Comparison of ENCODE assay signal across 8 cellular contexts in genomic region chr5:141001466-141001853, GRCh38. TPM values are rescaled to one million over a fixed set of nuclear protein-coding genes. Genes with fewer than 3 reads are reported as not detected.
A peak's percentile ranks its signal among the peaks of the same experiment; 100 is the strongest.
DNase-seq lines count a peak whose midpoint lies in the region; ATAC-seq, FAIRE-seq and TF ChIP-seq lines count a peak whose summit lies in the region.

No MANE protein-coding gene starts in this region.

- H3K36me3 ChIP-seq in endothelial cell of umbilical vein (ENCODE audit: control insufficient read depth in 2 of 2, extremely low read depth in 1 of 2, insufficient read depth in 2 of 2, low read length in 2 of 2): no peaks in the 10 kb centered on the region
- H3K36me3 ChIP-seq in pancreas: no peaks in the 10 kb centered on the region

- DNase-seq in NCI-H748 (lab: John Stamatoyannopoulos, UW; ENCODE audit: unreplicated experiment) (peak; percentile 82), endothelial cell of umbilical vein (ENCODE audit: low read depth, low spot score) (no peak), pancreas (peak in 2 of 6 donors; percentile 9 to 16), cerebellar nuclear complex (lab: John Stamatoyannopoulos, UW) (no peak)
- DNase-seq in activated CD8-positive, alpha-beta memory T cell treated with anti-CD3 and anti-CD28 coated beads, Interleukin-2, amount 50 U/mL, for 48 hours: no peak

- no peak for TF ChIP-seq CTCF in endothelial cell of umbilical vein (IDR thresholded peaks at IDR 0.05; ENCODE audit: extremely low read depth in 1 of 2, insufficient read depth in 1 of 2, low read depth in 1 of 2, low read length in 2 of 2)
- no peak for TF ChIP-seq CTCF in pancreas (IDR thresholded peaks at IDR 0.05)

- no TSS peak for BruUV-seq in endothelial cell of umbilical vein (replicated peaks; lab: Mats Ljungman, UMichigan)

- FAIRE-seq in G401.6 (lab: Jason Lieb, UNC): peak; percentile 88
- FAIRE-seq in endothelial cell of umbilical vein (lab: Jason Lieb, UNC): no peak
- no peak for FAIRE-seq in pancreas (lab: Jason Lieb, UNC)

- H3K27ac ChIP-seq in endothelial cell of umbilical vein (ENCODE audit: insufficient read depth, low read depth, low read length) (no peak overlapping the region), pancreas (no peak overlapping the region)

- POLR2A ChIA-PET in endothelial cell of umbilical vein (lab: Charles Lee): no interaction called here

- no peaks in the 10 kb centered on the region for H3K9me3 ChIP-seq in endothelial cell of umbilical vein (replicated peaks; ENCODE audit: control insufficient read depth, insufficient read depth, low read length)
- no peaks in the 10 kb centered on the region for H3K9me3 ChIP-seq in pancreas

- peak overlapping the region; percentile 54 for H3K4me2 ChIP-seq in endothelial cell of umbilical vein (ENCODE audit: insufficient read depth, low read length)

- no peaks in the 10 kb centered on the region for H3K27me3 ChIP-seq in endothelial cell of umbilical vein (ENCODE audit: control insufficient read depth in 2 of 2, insufficient read depth in 2 of 2, low read length in 2 of 2)
- H3K27me3 ChIP-seq in pancreas: no peaks in the 10 kb centered on the region

- no peak for TF ChIP-seq POLR2A in endothelial cell of umbilical vein (IDR thresholded peaks at IDR 0.05; ENCODE audit: low read depth, low read length)

- no peak overlapping the region for H3K9ac ChIP-seq in endothelial cell of umbilical vein (replicated peaks; ENCODE audit: extremely low read depth, insufficient read depth, low read length)

- H3K79me2 ChIP-seq in endothelial cell of umbilical vein (ENCODE audit: control insufficient read depth, insufficient read depth, low read length): no peaks in the 10 kb centered on the region

- H2AFZ ChIP-seq in endothelial cell of umbilical vein (ENCODE audit: low read depth, low read length): peak overlapping the region; percentile 52

- CTCF ChIA-PET in endothelial cell of umbilical vein (lab: Charles Lee): no interaction called here

- dilution Hi-C loops in endothelial cell of umbilical vein (cut with MboI; ENCODE audit: extremely low pct_ligation_motif_present, low sequenced_read_pairs): no loop called here

- H3K4me1 ChIP-seq in endothelial cell of umbilical vein (ENCODE audit: control insufficient read depth, extremely low read depth, insufficient read depth, low read length) (peaks cover 6% of the 10 kb centered on the region), pancreas (no peaks in the 10 kb centered on the region)

- WGBS in pancreas, 2 donors: 12 to 13% methylated on average over 9 of the region's 9 CpGs

- peak overlapping the region; percentile 6 to 31 (median 12) for H3K4me3 ChIP-seq in endothelial cell of umbilical vein (replicated peaks in 1 of 3; ENCODE audit: insufficient read depth in 1 of 3, low read depth in 1 of 3, low read length in 3 of 3)
- peak overlapping the region in 1 of 4 donors; percentile 18 for H3K4me3 ChIP-seq in pancreas

- no peaks in the 10 kb centered on the region for H4K20me1 ChIP-seq in endothelial cell of umbilical vein (replicated peaks; ENCODE audit: control insufficient read depth, extremely low read depth, insufficient read depth, low read length)

- peak in 3 of 4 donors; percentile 46 to 51 (median 49) for ATAC-seq in pancreas
- ATAC-seq in HG02884 (IDR thresholded peaks at IDR 0.05; ENCODE audit: unreplicated experiment): no peak
- no peak for ATAC-seq in HG02610 (IDR thresholded peaks at IDR 0.05; ENCODE audit: unreplicated experiment)

- no peaks in the 10 kb centered on the region for H3K9me1 ChIP-seq in endothelial cell of umbilical vein (replicated peaks; ENCODE audit: control insufficient read depth, extremely low read depth, insufficient read depth, low read length)

- intact Hi-C loops in endothelial cell of umbilical vein (cut with micrococcal nuclease) (no loop called here), pancreas (cut with DNase I) (no loop called here)

TF ChIP-seq in endothelial cell of umbilical vein, 7 proteins besides CTCF, POLR2A, EP300 and RAD21:
- TF ChIP-seq POLR2AphosphoS5 (IDR thresholded peaks at IDR 0.05; ENCODE audit: insufficient read depth, low read depth, low read length) (no peak), MYC (IDR thresholded peaks at IDR 0.05; ENCODE audit: low read depth, low read length) (no peak), JUN (IDR thresholded peaks at IDR 0.05; ENCODE audit: borderline replicate concordance, insufficient read depth, insufficient read length, low read depth) (no peak), FOS (IDR thresholded peaks at IDR 0.05; ENCODE audit: borderline replicate concordance, insufficient read depth, low read length) (no peak), GATA2 (IDR thresholded peaks at IDR 0.05; ENCODE audit: insufficient read depth, insufficient read length, low read depth, low read length) (no peak), EZH2 (IDR thresholded peaks at IDR 0.05; ENCODE audit: borderline replicate concordance, low read depth, low read length, severe bottlenecking) (no peak)
- TF ChIP-seq, protein P1, sequence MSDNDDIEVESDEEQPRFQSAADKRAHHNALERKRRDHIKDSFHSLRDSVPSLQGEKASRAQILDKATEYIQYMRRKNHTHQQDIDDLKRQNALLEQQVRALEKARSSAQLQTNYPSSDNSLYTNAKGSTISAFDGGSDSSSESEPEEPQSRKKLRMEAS (IDR thresholded peaks at IDR 0.05; ENCODE audit: insufficient read depth, insufficient read length): no peak

RNA-seq across cellular contexts. Expression of gene PCDHAC2, which starts 35.2 kb away (rescaled TPM):
- total RNA-seq in endothelial cell of umbilical vein (0.90 and 1.00 TPM in 2 replicates), pancreas (1 to 10 TPM in 1 of 6 donors, under 1 TPM in 5; 0.37 to 1.1 (median 0.68) TPM)
- polyA plus RNA-seq in endothelial cell of umbilical vein (0.97 and 1.2 TPM in 2 replicates), pancreas (under 1 TPM; 0.08 to 0.73 TPM)
- polyA plus RNA-seq in endothelial cell of umbilical vein (2011; cell fraction: cytosol; rRNA removed): 0.66 and 0.77 TPM in 2 replicates
- polyA plus RNA-seq in endothelial cell of umbilical vein (2011; cell fraction: nucleus; rRNA removed): 0.42 and 0.58 TPM in 2 replicates
- polyA plus RNA-seq in endothelial cell of umbilical vein (2012): 0.24 and 0.60 TPM in 2 replicates
- polyA minus RNA-seq in endothelial cell of umbilical vein: 3.7 and 4.9 TPM in 2 replicates
- polyA minus RNA-seq in endothelial cell of umbilical vein (2011; cell fraction: cytosol; rRNA and poly(A)+ RNA removed): not detected
- polyA minus RNA-seq in endothelial cell of umbilical vein (2011; cell fraction: nucleus; rRNA and poly(A)+ RNA removed): 1.4 and 1.9 TPM in 2 replicates

RNA-seq across cellular contexts. Expression of gene PCDHB1, which starts 49.7 kb away (rescaled TPM):
- total RNA-seq in endothelial cell of umbilical vein (not detected in 2 replicates), pancreas (under 1 TPM; 0.09 to 0.35 (median 0.14) TPM)
- polyA plus RNA-seq in endothelial cell of umbilical vein (not detected in 2 replicates), pancreas (under 1 TPM; 0.02 to 0.08 TPM)
- polyA plus RNA-seq in endothelial cell of umbilical vein (2011; cell fraction: cytosol; rRNA removed): not detected in 2 replicates
- not detected in 2 replicates for polyA plus RNA-seq in endothelial cell of umbilical vein (2011; cell fraction: nucleus; rRNA removed)
- polyA plus RNA-seq in endothelial cell of umbilical vein (2012): not detected in 2 replicates
- polyA minus RNA-seq in endothelial cell of umbilical vein: not detected in 2 replicates
- polyA minus RNA-seq in endothelial cell of umbilical vein (2011; cell fraction: cytosol; rRNA and poly(A)+ RNA removed): not detected
- not detected in 2 replicates for polyA minus RNA-seq in endothelial cell of umbilical vein (2011; cell fraction: nucleus; rRNA and poly(A)+ RNA removed)

Comparison
In these comparisons a context has a peak if more than half of its experiments do, and no peak if none do; other contexts are left out.
1. ATAC-seq: peak in pancreas (3 of 4); none in HG02884 (single experiment) and HG02610 (single experiment).